Comparison of ENCODE assay signal across 8 cellular contexts in genomic region chr14:38255673-38256357, GRCh38. TPM values are rescaled to one million over a fixed set of nuclear protein-coding genes. Genes with fewer than 3 reads are reported as not detected.
DNase-seq lines count a peak whose midpoint lies in the region; ATAC-seq lines count a peak whose summit lies in the region.

A gene with protein sequence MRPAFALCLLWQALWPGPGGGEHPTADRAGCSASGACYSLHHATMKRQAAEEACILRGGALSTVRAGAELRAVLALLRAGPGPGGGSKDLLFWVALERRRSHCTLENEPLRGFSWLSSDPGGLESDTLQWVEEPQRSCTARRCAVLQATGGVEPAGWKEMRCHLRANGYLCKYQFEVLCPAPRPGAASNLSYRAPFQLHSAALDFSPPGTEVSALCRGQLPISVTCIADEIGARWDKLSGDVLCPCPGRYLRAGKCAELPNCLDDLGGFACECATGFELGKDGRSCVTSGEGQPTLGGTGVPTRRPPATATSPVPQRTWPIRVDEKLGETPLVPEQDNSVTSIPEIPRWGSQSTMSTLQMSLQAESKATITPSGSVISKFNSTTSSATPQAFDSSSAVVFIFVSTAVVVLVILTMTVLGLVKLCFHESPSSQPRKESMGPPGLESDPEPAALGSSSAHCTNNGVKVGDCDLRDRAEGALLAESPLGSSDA (minus strand): TSS chr14:38256093. CDS start chr14:38256022, 71 bp downstream.

- H3K4me3 ChIP-seq in ACC112 (ENCODE audit: low read depth, low read length): peak within 1 kb of the TSS; percentile 64

- H3K36me3 ChIP-seq in ACC112 (ENCODE audit: insufficient read depth, low read length): no peaks in the 10 kb centered on the region

- H3K4me1 Mint-ChIP-seq in T-helper 1 cell treated with Interleukin-12 subunit alpha and Interleukin-12 subunit beta and Interleukin-4 antibody, amounts not matched to agents 30 μg/mL and 1 μg/mL, for 36 hours (ENCODE audit: low read depth): peaks cover 7% of the 10 kb centered on the region
- peaks cover 0 to 6% (median 0%) of the 10 kb centered on the region in 3 donors for H3K4me1 Mint-ChIP-seq in naive B cell

- H3K4me3 Mint-ChIP-seq in T-helper 1 cell treated with Interleukin-12 subunit alpha and Interleukin-12 subunit beta and Interleukin-4 antibody, amounts not matched to agents 30 μg/mL and 1 μg/mL, for 36 hours: peak within 1 kb of the TSS; percentile 26
- peak within 1 kb of the TSS in 7 of 8 donors; percentile 9 to 81 (median 64) for H3K4me3 Mint-ChIP-seq in naive B cell

- no peaks in the 10 kb centered on the region for H3K79me2 ChIP-seq in ACC112 (ENCODE audit: control insufficient read depth, insufficient read depth, low read length, unreplicated experiment)

- no peaks in the 10 kb centered on the region for H3K36me3 Mint-ChIP-seq in T-helper 1 cell treated with Interleukin-12 subunit alpha and Interleukin-12 subunit beta and Interleukin-4 antibody, amounts not matched to agents 30 μg/mL and 1 μg/mL, for 36 hours (ENCODE audit: low read depth)
- H3K36me3 Mint-ChIP-seq in naive B cell: no peaks in the 10 kb centered on the region

- H3K27me3 Mint-ChIP-seq in T-helper 1 cell treated with Interleukin-12 subunit alpha and Interleukin-12 subunit beta and Interleukin-4 antibody, amounts not matched to agents 30 μg/mL and 1 μg/mL, for 36 hours (ENCODE audit: low read depth): peaks cover 46% of the 10 kb centered on the region
- H3K27me3 Mint-ChIP-seq in naive B cell: peaks cover 9 to 25% (median 21%) of the 10 kb centered on the region in 3 donors

- H3K27ac Mint-ChIP-seq in T-helper 1 cell treated with Interleukin-12 subunit alpha and Interleukin-12 subunit beta and Interleukin-4 antibody, amounts not matched to agents 30 μg/mL and 1 μg/mL, for 36 hours: no peak within 1 kb of the TSS
- no peak within 1 kb of the TSS for H3K27ac Mint-ChIP-seq in naive B cell

- no peaks in the 10 kb centered on the region for H3K9me3 Mint-ChIP-seq in T-helper 1 cell treated with Interleukin-12 subunit alpha and Interleukin-12 subunit beta and Interleukin-4 antibody, amounts not matched to agents 30 μg/mL and 1 μg/mL, for 36 hours
- H3K9me3 Mint-ChIP-seq in naive B cell: peaks cover 0 to 2% (median 0%) of the 10 kb centered on the region in 7 donors

- H3K27ac ChIP-seq in ACC112 (ENCODE audit: low read depth, low read length): no peak within 1 kb of the TSS

- peaks cover 16% of the 10 kb centered on the region for H3K27me3 ChIP-seq in ACC112 (ENCODE audit: insufficient read depth, low read length)

- H2AFZ ChIP-seq in ACC112 (ENCODE audit: low read length, unreplicated experiment): peak within 1 kb of the TSS; percentile 64

- DNase-seq in naive B cell (no peak), activated gamma-delta T cell treated with Interleukin-2 at 50 U/mL for 16 hours (no peak), A172 (ENCODE audit: low spot score) (no peak)

- ATAC-seq in esophagus mucosa: peak; percentile 77
- ATAC-seq in naive B cell (ENCODE audit: low read depth in 2 of 2): peak in 1 of 2 donors; percentile 11
- ATAC-seq in GM19452 (IDR thresholded peaks at IDR 0.05; ENCODE audit: unreplicated experiment): no peak
- no peak for ATAC-seq in HG03565 (IDR thresholded peaks at IDR 0.05; ENCODE audit: unreplicated experiment)

- H3K4me1 ChIP-seq in ACC112 (ENCODE audit: control insufficient read depth, insufficient read depth, low read length, unreplicated experiment): peaks cover 7% of the 10 kb centered on the region

RNA-seq across cellular contexts. Expression of the gene that starts here (rescaled TPM):
- 4.1 TPM for total RNA-seq in esophagus mucosa
- not detected for polyA plus RNA-seq in naive B cell (ENCODE audit: low read depth in 6 of 6)
- total RNA-seq in A172 (2014; rRNA removed; shearing (Covaris generic)): not detected in 2 replicates
